Comparison of ENCODE assay signal across 12 cellular contexts in genomic region chr13:106867249-106867648, GRCh38.
DNase-seq lines count a peak whose midpoint lies in the region; ATAC-seq, FAIRE-seq and TF ChIP-seq lines count a peak whose summit lies in the region.
"Had no signal": no experiment of that assay in that cellular context is flagged by ENCODE, and none has a peak within 500 bp of the region (broad histone marks: within the 10 kb centered on the region; RNA-seq: fewer than 3 reads in every experiment).

No MANE protein-coding gene starts in this region.

- H3K27ac Mint-ChIP-seq in MCF 10A (ENCODE audit: low read depth, unreplicated experiment) (no peak overlapping the region), nephron progenitor cell (peak overlapping the region; percentile 16)

- no peak for FAIRE-seq in endothelial cell of umbilical vein (lab: Jason Lieb, UNC)
- FAIRE-seq: A549 had no signal

- H3K79me2 ChIP-seq in endothelial cell of umbilical vein (ENCODE audit: control insufficient read depth, insufficient read depth, low read length), result no peaks in the 10 kb centered on the region

- peak overlapping the region; percentile 9 for H3K9ac ChIP-seq in endothelial cell of umbilical vein (replicated peaks; ENCODE audit: extremely low read depth, insufficient read depth, low read length)

- H3K9me3 Mint-ChIP-seq in MCF 10A (ENCODE audit: unreplicated experiment) (no peaks in the 10 kb centered on the region), nephron progenitor cell (peaks cover 7% of the 10 kb centered on the region)

- no peaks in the 10 kb centered on the region for H3K27me3 Mint-ChIP-seq in MCF 10A (ENCODE audit: insufficient read depth, unreplicated experiment)
- no peaks in the 10 kb centered on the region for H3K27me3 Mint-ChIP-seq in nephron progenitor cell (ENCODE audit: low read depth, poor library complexity)

- H3K4me2 ChIP-seq in endothelial cell of umbilical vein (ENCODE audit: insufficient read depth, low read length), result peak overlapping the region; percentile 51
- H3K4me2 ChIP-seq: A549 had no signal

- H3K9me1 ChIP-seq in endothelial cell of umbilical vein (replicated peaks; ENCODE audit: control insufficient read depth, extremely low read depth, insufficient read depth, low read length), result no peaks in the 10 kb centered on the region

- H3K36me3 Mint-ChIP-seq in MCF 10A (ENCODE audit: insufficient read depth, unreplicated experiment), result no peaks in the 10 kb centered on the region
- H3K36me3 Mint-ChIP-seq in nephron progenitor cell (ENCODE audit: low read depth), result peaks cover 3% of the 10 kb centered on the region

- H3K9me3 ChIP-seq in breast epithelium (no peaks in the 10 kb centered on the region), endothelial cell of umbilical vein (replicated peaks; ENCODE audit: control insufficient read depth, insufficient read depth, low read length) (no peaks in the 10 kb centered on the region)
- H3K9me3 ChIP-seq: A549, colonic mucosa had no signal

- no peaks in the 10 kb centered on the region for H3K4me1 ChIP-seq in breast epithelium
- H3K4me1 ChIP-seq in endothelial cell of umbilical vein (ENCODE audit: control insufficient read depth, extremely low read depth, insufficient read depth, low read length), result peaks cover 3% of the 10 kb centered on the region
- no peaks in the 10 kb centered on the region for H3K4me1 ChIP-seq in urinary bladder (ENCODE audit: insufficient read depth)
- H3K4me1 ChIP-seq: A549, colonic mucosa had no signal

- no peaks in the 10 kb centered on the region for H4K20me1 ChIP-seq in endothelial cell of umbilical vein (replicated peaks; ENCODE audit: control insufficient read depth, extremely low read depth, insufficient read depth, low read length)

- dilution Hi-C loops in endothelial cell of umbilical vein (cut with MboI; ENCODE audit: extremely low pct_ligation_motif_present, low sequenced_read_pairs), result no loop called here

- DNase-seq in breast epithelium (ENCODE audit: low spot score in 2 of 2) (no peak), MCF 10A (ENCODE audit: unreplicated experiment) (no peak), endothelial cell of umbilical vein (ENCODE audit: low read depth, low spot score) (peak; percentile 34), nephron progenitor cell (no peak), mesenteric fat pad (ENCODE audit: low spot score) (no peak)
- DNase-seq: colonic mucosa, GDM1, NCI-H1092 treated with DMSO at 0.1 percent for 48 hours had no signal

- no TSS peak for BruUV-seq in MCF 10A (replicated peaks; lab: Mats Ljungman, UMichigan)
- BruUV-seq in endothelial cell of umbilical vein (replicated peaks; lab: Mats Ljungman, UMichigan), result no TSS peak

- H3K36me3 ChIP-seq in breast epithelium (no peaks in the 10 kb centered on the region), endothelial cell of umbilical vein (ENCODE audit: control insufficient read depth in 2 of 2, extremely low read depth in 1 of 2, insufficient read depth in 2 of 2, low read length in 2 of 2) (no peaks in the 10 kb centered on the region), urinary bladder (ENCODE audit: insufficient read depth) (no peaks in the 10 kb centered on the region)
- H3K36me3 ChIP-seq: colonic mucosa had no signal

- CTCF ChIA-PET in MCF 10A (lab: Yijun Ruan, JAX) (interaction anchor here (0.6 to 0.7 kb wide), 2 partner anchors 246 to 302 kb away, joined by 3 to 4 read pairs; no protein-coding TSS in a partner anchor), endothelial cell of umbilical vein (lab: Charles Lee) (no interaction called here)

- TF ChIP-seq CTCF in breast epithelium (IDR thresholded peaks at IDR 0.05) (peak in 1 of 3 donors; percentile 10), MCF 10A (IDR thresholded peaks at IDR 0.05; ENCODE audit: unreplicated experiment) (no peak), endothelial cell of umbilical vein (IDR thresholded peaks at IDR 0.05; ENCODE audit: extremely low read depth in 1 of 2, insufficient read depth in 1 of 2, low read depth in 1 of 2, low read length in 2 of 2) (peak in 1 of 2 donors; percentile 0), nephron progenitor cell (IDR thresholded peaks at IDR 0.05) (no peak)

- H3K4me3 Mint-ChIP-seq in MCF 10A (ENCODE audit: unreplicated experiment) (no peak overlapping the region), nephron progenitor cell (no peak overlapping the region)

- no peak for TF ChIP-seq POLR2A in breast epithelium (IDR thresholded peaks at IDR 0.05)
- no peak for TF ChIP-seq POLR2A in endothelial cell of umbilical vein (IDR thresholded peaks at IDR 0.05; ENCODE audit: low read depth, low read length)

- peak overlapping the region; percentile 70 for H2AFZ ChIP-seq in endothelial cell of umbilical vein (ENCODE audit: low read depth, low read length)

- H3K4me1 Mint-ChIP-seq in MCF 10A (ENCODE audit: insufficient read depth, unreplicated experiment) (no peaks in the 10 kb centered on the region), nephron progenitor cell (peaks cover 24% of the 10 kb centered on the region)

- ATAC-seq in GM18517 (IDR thresholded peaks at IDR 0.05; ENCODE audit: unreplicated experiment) (no peak), GM21576 (IDR thresholded peaks at IDR 0.05; ENCODE audit: unreplicated experiment) (no peak)
- ATAC-seq: A549 had no signal

- H3K27ac ChIP-seq in breast epithelium (no peak overlapping the region), endothelial cell of umbilical vein (ENCODE audit: insufficient read depth, low read depth, low read length) (no peak overlapping the region), urinary bladder (ENCODE audit: low read depth) (no peak overlapping the region)
- H3K27ac ChIP-seq: A549, colonic mucosa had no signal

- POLR2A ChIA-PET in MCF 10A (lab: Yijun Ruan, JAX), result no interaction called here
- POLR2A ChIA-PET in endothelial cell of umbilical vein (lab: Charles Lee), result no interaction called here

- WGBS in urinary bladder, result 6% methylated on average over 13 of the region's 13 CpGs

- intact Hi-C loops in breast epithelium (cut with DNase I; ENCODE audit: low total_unique reads), result no loop called here
- intact Hi-C loops in MCF 10A (cut with micrococcal nuclease), result no loop called here
- intact Hi-C loops in endothelial cell of umbilical vein (cut with micrococcal nuclease), result no loop called here

- peak overlapping the region; percentile 21 to 57 (median 37) for H3K4me3 ChIP-seq in breast epithelium
- H3K4me3 ChIP-seq in endothelial cell of umbilical vein (replicated peaks in 1 of 3; ENCODE audit: insufficient read depth in 1 of 3, low read depth in 1 of 3, low read length in 3 of 3), result no peak overlapping the region
- peak overlapping the region; percentile 28 for H3K4me3 ChIP-seq in urinary bladder (ENCODE audit: low read depth, low read length)
- H3K4me3 ChIP-seq: A549, colonic mucosa had no signal

- H3K27me3 ChIP-seq in breast epithelium (no peaks in the 10 kb centered on the region), endothelial cell of umbilical vein (ENCODE audit: control insufficient read depth in 2 of 2, insufficient read depth in 2 of 2, low read length in 2 of 2) (no peaks in the 10 kb centered on the region)
- H3K27me3 ChIP-seq: colonic mucosa had no signal

TF ChIP-seq in endothelial cell of umbilical vein, 7 proteins besides CTCF, POLR2A, EP300 and RAD21:
- TF ChIP-seq MAX (IDR thresholded peaks at IDR 0.05; ENCODE audit: insufficient read depth, insufficient read length) (no peak), GATA2 (IDR thresholded peaks at IDR 0.05; ENCODE audit: insufficient read depth, insufficient read length, low read depth, low read length) (no peak), FOS (IDR thresholded peaks at IDR 0.05; ENCODE audit: borderline replicate concordance, insufficient read depth, low read length) (no peak), MYC (IDR thresholded peaks at IDR 0.05; ENCODE audit: low read depth, low read length) (no peak), JUN (IDR thresholded peaks at IDR 0.05; ENCODE audit: borderline replicate concordance, insufficient read depth, insufficient read length, low read depth) (no peak), EZH2 (IDR thresholded peaks at IDR 0.05; ENCODE audit: borderline replicate concordance, low read depth, low read length, severe bottlenecking) (no peak), POLR2AphosphoS5 (IDR thresholded peaks at IDR 0.05; ENCODE audit: insufficient read depth, low read depth, low read length) (no peak)

Comparison
In these comparisons a context has a peak if more than half of its experiments do, and no peak if none do; other contexts are left out.
1. H3K4me3 ChIP-seq: peak in breast epithelium (3 of 3) and urinary bladder (single experiment); none in endothelial cell of umbilical vein (0 of 3).